In genomic region chr4:13535708-13536361, GRCh38 we compare ENCODE assay signal across 2 cellular contexts.
TF ChIP-seq lines count a peak whose summit lies in the region.

No MANE protein-coding gene starts in this region.

TF ChIP-seq in GM12878, 131 proteins besides CTCF, POLR2A, EP300 and RAD21:
- TF ChIP-seq, protein P1, sequence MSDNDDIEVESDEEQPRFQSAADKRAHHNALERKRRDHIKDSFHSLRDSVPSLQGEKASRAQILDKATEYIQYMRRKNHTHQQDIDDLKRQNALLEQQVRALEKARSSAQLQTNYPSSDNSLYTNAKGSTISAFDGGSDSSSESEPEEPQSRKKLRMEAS (IDR thresholded peaks at IDR 0.05; ENCODE audit: low read depth, low read length), result no peak
- TF ChIP-seq IKZF2 (IDR thresholded peaks at IDR 0.05) (no peak), SREBF2 (IDR thresholded peaks at IDR 0.05; ENCODE audit: low read length) (no peak), ZNF384 (IDR thresholded peaks at IDR 0.05; ENCODE audit: borderline replicate concordance, low read depth, low read length) (no peak), SMARCA5 (IDR thresholded peaks at IDR 0.05) (no peak)
TF ChIP-seq in GM12878: peak in this region for 0.

TF ChIP-seq in neural cell, 6 proteins besides CTCF, POLR2A, EP300 and RAD21:
- TF ChIP-seq EZH2 (IDR thresholded peaks at IDR 0.05; ENCODE audit: borderline replicate concordance, insufficient read depth, low read length, poor library complexity, severe bottlenecking) (peak; percentile 57), TAF1 (IDR thresholded peaks at IDR 0.05; ENCODE audit: low read depth) (no peak), POLR2AphosphoS5 (IDR thresholded peaks at IDR 0.05) (peak; percentile 24), MXI1 (conservative IDR thresholded peaks at IDR 0.05; ENCODE audit: poor library complexity, severe bottlenecking) (no peak), SMC3 (conservative IDR thresholded peaks at IDR 0.05; ENCODE audit: poor library complexity) (no peak)
- TF ChIP-seq, protein P2, sequence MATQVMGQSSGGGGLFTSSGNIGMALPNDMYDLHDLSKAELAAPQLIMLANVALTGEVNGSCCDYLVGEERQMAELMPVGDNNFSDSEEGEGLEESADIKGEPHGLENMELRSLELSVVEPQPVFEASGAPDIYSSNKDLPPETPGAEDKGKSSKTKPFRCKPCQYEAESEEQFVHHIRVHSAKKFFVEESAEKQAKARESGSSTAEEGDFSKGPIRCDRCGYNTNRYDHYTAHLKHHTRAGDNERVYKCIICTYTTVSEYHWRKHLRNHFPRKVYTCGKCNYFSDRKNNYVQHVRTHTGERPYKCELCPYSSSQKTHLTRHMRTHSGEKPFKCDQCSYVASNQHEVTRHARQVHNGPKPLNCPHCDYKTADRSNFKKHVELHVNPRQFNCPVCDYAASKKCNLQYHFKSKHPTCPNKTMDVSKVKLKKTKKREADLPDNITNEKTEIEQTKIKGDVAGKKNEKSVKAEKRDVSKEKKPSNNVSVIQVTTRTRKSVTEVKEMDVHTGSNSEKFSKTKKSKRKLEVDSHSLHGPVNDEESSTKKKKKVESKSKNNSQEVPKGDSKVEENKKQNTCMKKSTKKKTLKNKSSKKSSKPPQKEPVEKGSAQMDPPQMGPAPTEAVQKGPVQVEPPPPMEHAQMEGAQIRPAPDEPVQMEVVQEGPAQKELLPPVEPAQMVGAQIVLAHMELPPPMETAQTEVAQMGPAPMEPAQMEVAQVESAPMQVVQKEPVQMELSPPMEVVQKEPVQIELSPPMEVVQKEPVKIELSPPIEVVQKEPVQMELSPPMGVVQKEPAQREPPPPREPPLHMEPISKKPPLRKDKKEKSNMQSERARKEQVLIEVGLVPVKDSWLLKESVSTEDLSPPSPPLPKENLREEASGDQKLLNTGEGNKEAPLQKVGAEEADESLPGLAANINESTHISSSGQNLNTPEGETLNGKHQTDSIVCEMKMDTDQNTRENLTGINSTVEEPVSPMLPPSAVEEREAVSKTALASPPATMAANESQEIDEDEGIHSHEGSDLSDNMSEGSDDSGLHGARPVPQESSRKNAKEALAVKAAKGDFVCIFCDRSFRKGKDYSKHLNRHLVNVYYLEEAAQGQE (IDR thresholded peaks at IDR 0.05; ENCODE audit: borderline replicate concordance), result no peak
